ENCODE assay signal across 8 cellular contexts in genomic region chr6:108526739-108527174, GRCh38. TPM values are rescaled to one million over a fixed set of nuclear protein-coding genes. Genes with fewer than 3 reads are reported as not detected.
DNase-seq lines count a peak whose midpoint lies in the region; ATAC-seq and TF ChIP-seq lines count a peak whose summit lies in the region.

No MANE protein-coding gene starts in this region.

- POLR2A ChIA-PET in CD4-positive, alpha-beta T cell (lab: Charles Lee) = no interaction called here
- POLR2A ChIA-PET in HEK293T (lab: Yijun Ruan, JAX) (no interaction called here), RWPE1 (lab: Yijun Ruan, JAX; ENCODE audit: low non-redundant PET) (no interaction called here)

- peak; percentile 71 for TF ChIP-seq CTCF in CD4-positive, alpha-beta T cell (IDR thresholded peaks at IDR 0.05)
- TF ChIP-seq CTCF in RWPE1 (conservative IDR thresholded peaks at IDR 0.05; ENCODE audit: low read depth) = peak; percentile 85
- peak; percentile 83 for TF ChIP-seq CTCF in osteocyte (IDR thresholded peaks at IDR 0.05)

- no peaks in the 10 kb centered on the region for H3K27me3 Mint-ChIP-seq in CD4-positive, alpha-beta T cell
- H3K27me3 Mint-ChIP-seq in osteocyte (ENCODE audit: unreplicated experiment) = no peaks in the 10 kb centered on the region
- no peaks in the 10 kb centered on the region for H3K27me3 Mint-ChIP-seq in activated T-cell treated with anti-CD3 and anti-CD28 coated beads, Interleukin-2, amount 50 U/mL, for 24 hours

- CTCF ChIA-PET in CD4-positive, alpha-beta T cell (lab: Charles Lee) = no interaction called here
- CTCF ChIA-PET in HEK293T (lab: Yijun Ruan, JAX) (interaction anchor here (0.6 to 0.7 kb wide), 3 partner anchors 41 to 434 kb away, joined by 3 to 8 read pairs (median 4); no protein-coding TSS in a partner anchor), RWPE1 (lab: Yijun Ruan, JAX) (interaction anchor here (0.5 to 0.7 kb wide), 7 partner anchors 9 to 804 kb away, joined by 3 to 7 read pairs (median 5); no protein-coding TSS in a partner anchor)

- no peaks in the 10 kb centered on the region for H3K9me3 ChIP-seq in CD4-positive, alpha-beta T cell (ENCODE audit: control insufficient read depth, low read length)

- no peak for DNase-seq in CD4-positive, alpha-beta T cell
- DNase-seq in HEK293T (ENCODE audit: extremely low spot score) (peak; percentile 42), RWPE1 (ENCODE audit: low spot score) (peak; percentile 41), fibroblast of peridontal ligament (ENCODE audit: extremely low read depth) (peak; percentile 65), osteocyte (ENCODE audit: extremely low spot score, unreplicated experiment) (no peak)
- no peak for DNase-seq in activated T-cell treated with anti-CD3 and anti-CD28 coated beads, Interleukin-2, amount 50 U/mL, for 24 hours
- no peak for DNase-seq in stimulated activated CD4-positive, alpha-beta T cell treated with anti-CD3 and anti-CD28 coated beads, Interleukin-15, amount 100 ng/mL, for 24 hours
- no peak for DNase-seq in stimulated activated CD4-positive, alpha-beta T cell treated with anti-CD3 and anti-CD28 coated beads, Interleukin-12 subunit alpha, Interleukin-12 subunit beta, amount 100 ng/mL, for 4 hours

- H3K4me1 Mint-ChIP-seq in CD4-positive, alpha-beta T cell (ENCODE audit: low read depth) = no peaks in the 10 kb centered on the region
- H3K4me1 Mint-ChIP-seq in osteocyte (ENCODE audit: unreplicated experiment) = peaks cover 12% of the 10 kb centered on the region
- H3K4me1 Mint-ChIP-seq in activated T-cell treated with anti-CD3 and anti-CD28 coated beads, Interleukin-2, amount 50 U/mL, for 24 hours (ENCODE audit: low read depth) = no peaks in the 10 kb centered on the region

- no peak overlapping the region for H3K27ac Mint-ChIP-seq in CD4-positive, alpha-beta T cell
- H3K27ac Mint-ChIP-seq in osteocyte (ENCODE audit: unreplicated experiment) = no peak overlapping the region
- H3K27ac Mint-ChIP-seq in activated T-cell treated with anti-CD3 and anti-CD28 coated beads, Interleukin-2, amount 50 U/mL, for 24 hours = no peak overlapping the region

- H3K36me3 Mint-ChIP-seq in CD4-positive, alpha-beta T cell (ENCODE audit: low read depth) = peaks cover 12% of the 10 kb centered on the region
- H3K36me3 Mint-ChIP-seq in osteocyte (ENCODE audit: unreplicated experiment) = peaks cover 5% of the 10 kb centered on the region
- H3K36me3 Mint-ChIP-seq in activated T-cell treated with anti-CD3 and anti-CD28 coated beads, Interleukin-2, amount 50 U/mL, for 24 hours (ENCODE audit: low read depth) = peaks cover 1% of the 10 kb centered on the region

- intact Hi-C loops in CD4-positive, alpha-beta T cell (cut with DNase I, micrococcal nuclease) = loop anchor here (1.0 to 10.0 kb wide), 5 partner anchors 272 to 852 kb away; no protein-coding TSS in a partner anchor

- no peak overlapping the region for H3K27ac ChIP-seq in CD4-positive, alpha-beta T cell (ENCODE audit: low read depth, low read length)
- no peak overlapping the region for H3K27ac ChIP-seq in RWPE1

- no peaks in the 10 kb centered on the region for H3K9me3 Mint-ChIP-seq in CD4-positive, alpha-beta T cell
- H3K9me3 Mint-ChIP-seq in osteocyte (ENCODE audit: unreplicated experiment) = no peaks in the 10 kb centered on the region
- H3K9me3 Mint-ChIP-seq in activated T-cell treated with anti-CD3 and anti-CD28 coated beads, Interleukin-2, amount 50 U/mL, for 24 hours = no peaks in the 10 kb centered on the region

- no peaks in the 10 kb centered on the region for H3K27me3 ChIP-seq in CD4-positive, alpha-beta T cell (ENCODE audit: control insufficient read depth, insufficient read depth, low read length)

- H3K4me3 Mint-ChIP-seq in CD4-positive, alpha-beta T cell = no peak overlapping the region
- no peak overlapping the region for H3K4me3 Mint-ChIP-seq in osteocyte (ENCODE audit: unreplicated experiment)
- H3K4me3 Mint-ChIP-seq in activated T-cell treated with anti-CD3 and anti-CD28 coated beads, Interleukin-2, amount 50 U/mL, for 24 hours = no peak overlapping the region

- no peak for ATAC-seq in CD4-positive, alpha-beta T cell (ENCODE audit: poor library complexity)

TF ChIP-seq in HEK293T, 16 proteins besides CTCF, POLR2A, EP300 and RAD21:
- TF ChIP-seq SP1 (IDR thresholded peaks at IDR 0.05) = no peak
- TF ChIP-seq ZNF384 (IDR thresholded peaks at IDR 0.05) = peak; percentile 89

RNA-seq across cellular contexts. Expression of gene FOXO3, which starts 34.0 kb away (rescaled TPM):
- 10 to 100 TPM; 24.3 to 25.3 TPM for total RNA-seq in CD4-positive, alpha-beta T cell
- total RNA-seq in osteocyte = 60.3 and 62.9 TPM in 2 replicates

Comparison
In these comparisons a context has a peak if more than half of its experiments do, and no peak if none do; other contexts are left out.
1. DNase-seq: peak in HEK293T (single experiment), RWPE1 (single experiment) and fibroblast of peridontal ligament (single experiment); none in CD4-positive, alpha-beta T cell (0 of 10), osteocyte (single experiment), activated T-cell treated with anti-CD3 and anti-CD28 coated beads, Interleukin-2, amount 50 U/mL, for 24 hours (single experiment), stimulated activated CD4-positive, alpha-beta T cell treated with anti-CD3 and anti-CD28 coated beads, Interleukin-15, amount 100 ng/mL, for 24 hours (single experiment) and stimulated activated CD4-positive, alpha-beta T cell treated with anti-CD3 and anti-CD28 coated beads, Interleukin-12 subunit alpha, Interleukin-12 subunit beta, amount 100 ng/mL, for 4 hours (single experiment).
2. Peak in every context shown above with its lines, with median percentiles within 50 percentile points of each other: CTCF ChIP-seq.